In genomic region chr1:224377676-224378006, GRCh38 we compare ENCODE assay signal across 1 cellular context.
TF ChIP-seq lines count a peak whose summit lies in the region.

No MANE protein-coding gene starts in this region.

TF ChIP-seq in GM12878, 131 proteins besides CTCF, POLR2A, EP300 and RAD21 (continued from another document and continues in another):
- TF ChIP-seq NKRF (conservative IDR thresholded peaks at IDR 0.05) (no peak), NFYA (IDR thresholded peaks at IDR 0.05; ENCODE audit: borderline replicate concordance, low read depth, low read length) (no peak), DPF2 (IDR thresholded peaks at IDR 0.05) (no peak), STAT3 (IDR thresholded peaks at IDR 0.05; ENCODE audit: low read depth, low read length) (no peak), CREM (IDR thresholded peaks at IDR 0.05; ENCODE audit: low read depth) (peak; percentile 24; the same call in 1 of the 2 replicates), PAX5 (IDR thresholded peaks at IDR 0.05; ENCODE audit: borderline replicate concordance, low read depth, low read length) (no peak), IKZF2 (IDR thresholded peaks at IDR 0.05) (peak; percentile 60 to 62; a peak in 2 of 4 replicates), TCF7 (IDR thresholded peaks at IDR 0.05; ENCODE audit: borderline replicate concordance) (no peak), NBN (IDR thresholded peaks at IDR 0.05) (peak; percentile 66; the same call in 1 of the 2 replicates), CEBPZ (IDR thresholded peaks at IDR 0.05; ENCODE audit: low read depth, low read length) (no peak), NRF1 (conservative IDR thresholded peaks at IDR 0.05; ENCODE audit: low read depth, low read length) (no peak), ETV6 (conservative IDR thresholded peaks at IDR 0.05 in 1 of 2, IDR thresholded peaks at IDR 0.05 in 1 of 2; ENCODE audit: borderline replicate concordance in 1 of 2, low read depth in 1 of 2) (no peak), RELA (IDR thresholded peaks at IDR 0.05; ENCODE audit: borderline replicate concordance, partially characterized antibody) (no peak), SP1 (IDR thresholded peaks at IDR 0.05; ENCODE audit: low read depth, low read length) (no peak), PBX3 (IDR thresholded peaks at IDR 0.05; ENCODE audit: insufficient replicate concordance, low read depth, low read length) (peak; percentile 19), IRF3 (IDR thresholded peaks at IDR 0.05) (no peak), ELK1 (IDR thresholded peaks at IDR 0.05; ENCODE audit: low read depth, low read length) (no peak), SUPT20H (IDR thresholded peaks at IDR 0.05; ENCODE audit: borderline replicate concordance, control insufficient read depth, low read depth, low read length) (no peak), CHD4 (IDR thresholded peaks at IDR 0.05) (no peak), USF2 (IDR thresholded peaks at IDR 0.05; ENCODE audit: borderline replicate concordance, low read depth, low read length) (no peak), BMI1 (IDR thresholded peaks at IDR 0.05; ENCODE audit: borderline replicate concordance) (no peak), HDAC2 (IDR thresholded peaks at IDR 0.05) (no peak), SREBF1 (IDR thresholded peaks at IDR 0.05; ENCODE audit: low read length) (no peak), ZBED1 (IDR thresholded peaks at IDR 0.05; ENCODE audit: borderline replicate concordance) (no peak), BCLAF1 (IDR thresholded peaks at IDR 0.05) (no peak), FOXK2 (IDR thresholded peaks at IDR 0.05) (no peak), HSF1 (IDR thresholded peaks at IDR 0.05; ENCODE audit: low read depth, low read length) (no peak), EGR1 (IDR thresholded peaks at IDR 0.05; ENCODE audit: borderline replicate concordance in 1 of 2, low read depth in 2 of 2, low read length in 2 of 2) (no peak), ZNF274 (IDR thresholded peaks at IDR 0.05; ENCODE audit: insufficient read depth, insufficient read length) (no peak), BRCA1 (IDR thresholded peaks at IDR 0.05; ENCODE audit: low read depth, low read length) (no peak), ZNF217 (IDR thresholded peaks at IDR 0.05) (no peak), ZZZ3 (IDR thresholded peaks at IDR 0.05; ENCODE audit: control insufficient read depth, insufficient read length, low read depth) (no peak), SIX5 (IDR thresholded peaks at IDR 0.05; ENCODE audit: low read depth, low read length, severe bottlenecking) (no peak), NFIC (IDR thresholded peaks at IDR 0.05; ENCODE audit: low read depth, low read length) (no peak), MXI1 (IDR thresholded peaks at IDR 0.05; ENCODE audit: low read depth, low read length) (no peak), CHD1 (IDR thresholded peaks at IDR 0.05; ENCODE audit: low read depth, low read length) (no peak), RB1 (IDR thresholded peaks at IDR 0.05; ENCODE audit: borderline replicate concordance) (no peak), PAX8 (IDR thresholded peaks at IDR 0.05) (no peak), TARDBP (IDR thresholded peaks at IDR 0.05; ENCODE audit: borderline replicate concordance) (no peak), JUND (IDR thresholded peaks at IDR 0.05; ENCODE audit: low read depth, low read length) (no peak), MLLT1 (IDR thresholded peaks at IDR 0.05) (no peak), KAT2A (conservative IDR thresholded peaks at IDR 0.05; ENCODE audit: control insufficient read depth, low read depth, low read length) (no peak), YY1 (IDR thresholded peaks at IDR 0.05; ENCODE audit: low read depth, low read length) (no peak), IRF4 (IDR thresholded peaks at IDR 0.05; ENCODE audit: low read depth, low read length) (no peak), NR2C2 (IDR thresholded peaks at IDR 0.05; ENCODE audit: borderline replicate concordance, control insufficient read depth, insufficient read length, low read depth) (no peak), WRNIP1 (IDR thresholded peaks at IDR 0.05; ENCODE audit: borderline replicate concordance, low read depth, low read length) (no peak), E4F1 (IDR thresholded peaks at IDR 0.05; ENCODE audit: borderline replicate concordance, partially characterized antibody) (no peak)
